In the genomic region with DNA sequence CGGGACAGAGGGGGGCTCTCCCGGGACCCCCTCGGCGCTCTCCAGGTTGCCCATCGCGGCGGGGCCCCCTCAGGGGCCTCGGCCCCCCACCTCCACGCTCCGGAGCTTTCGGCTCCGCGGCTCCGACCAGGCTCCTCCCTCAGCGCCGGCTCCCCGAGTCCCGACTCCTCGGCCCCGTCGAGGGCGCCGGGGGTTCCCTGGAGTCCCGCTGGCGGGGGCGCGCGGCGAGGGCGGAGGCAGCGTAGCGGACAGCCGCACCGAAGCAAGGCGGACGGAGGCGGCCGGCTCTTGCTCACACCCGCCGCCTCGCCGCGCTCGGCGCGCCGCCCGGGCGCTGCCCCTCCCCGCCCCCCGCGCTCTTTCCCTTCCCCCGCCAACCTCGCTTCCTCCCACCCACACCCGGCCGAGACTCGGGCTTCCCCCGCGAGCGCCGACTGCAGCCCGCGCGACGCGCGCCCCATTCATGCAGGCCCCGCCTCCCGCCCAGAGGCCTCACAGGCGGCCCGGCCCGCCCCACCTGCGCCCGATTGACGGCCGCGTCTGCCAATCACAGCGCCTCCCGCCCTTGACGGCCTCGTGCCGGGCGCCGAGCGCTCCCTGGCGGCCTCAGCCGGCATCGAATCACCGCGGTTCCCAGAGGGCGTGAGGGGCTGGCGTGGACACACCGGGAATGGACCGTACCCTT, we compare ENCODE assay signal across 8 cellular contexts. TPM values are rescaled to one million over a fixed set of nuclear protein-coding genes. Genes with fewer than 3 reads are reported as not detected.
A peak's percentile ranks its signal among the peaks of the same experiment; 100 is the strongest.
DNase-seq lines count a peak whose midpoint lies in the region; ATAC-seq and TF ChIP-seq lines count a peak whose summit lies in the region.

FMNL3 (minus strand) TSS at position 279 of the 685 bp plus-strand sequence; CDS start at position 54, 225 bp downstream.

- H3K9me3 ChIP-seq in PC-3 (ENCODE audit: low read length) = no peaks in the 10 kb centered on the region
- H3K9me3 ChIP-seq in esophagus (ENCODE audit: control insufficient read depth in 2 of 2, insufficient read depth in 1 of 2, low read depth in 1 of 2, low read length in 1 of 2) = no peaks in the 10 kb centered on the region
- no peaks in the 10 kb centered on the region for H3K9me3 ChIP-seq in muscle layer of duodenum (ENCODE audit: control insufficient read depth in 1 of 2, low read length in 2 of 2)

- no peaks in the 10 kb centered on the region for H3K9me2 ChIP-seq in PC-3 (replicated peaks; ENCODE audit: low read length)

- H3K4me2 ChIP-seq in PC-3 (ENCODE audit: low read length) = peak within 1 kb of the TSS; percentile 89

- H3K9ac ChIP-seq in PC-3 (ENCODE audit: low read length) = peak within 1 kb of the TSS; percentile 60; the same call in 1 of the 2 replicates

- peak within 1 kb of the TSS; percentile 89 for H3K4me3 Mint-ChIP-seq in activated T-cell treated with anti-CD3 and anti-CD28 coated beads, Interleukin-2, amount 50 U/mL, for 24 hours

- in situ Hi-C loops in KBM-7 (cut with MboI; ENCODE audit: low pct_unique_long_range_greater_than_20kb, low sequenced_read_pairs) = loop anchor here (10.0 kb wide), 1 partner anchor 52 kb away; no protein-coding TSS in a partner anchor

- peak; percentile 75 for DNase-seq in DMS53 treated with DMSO at 0.1 percent for 48 hours (lab: John Stamatoyannopoulos, UW; ENCODE audit: unreplicated experiment)
- DNase-seq in KBM-7 = peak; percentile 92
- DNase-seq in PC-3 = peak; percentile 95
- peak; percentile 100 for DNase-seq in activated T-cell treated with anti-CD3 and anti-CD28 coated beads, Interleukin-2, amount 50 U/mL, for 24 hours
- DNase-seq in stimulated activated CD8-positive, alpha-beta memory T cell treated with anti-CD3 and anti-CD28 coated beads, Interleukin-7, amount 100 ng/mL, for 4 hours (ENCODE audit: low read depth in 2 of 2) = peak; percentile 95 to 99

- peak within 1 kb of the TSS; percentile 74 for H3K4me3 ChIP-seq in PC-3 (ENCODE audit: low read length)
- peak within 1 kb of the TSS; percentile 57 to 62 for H3K4me3 ChIP-seq in esophagus (ENCODE audit: low read depth in 1 of 2, low read length in 2 of 2)
- H3K4me3 ChIP-seq in muscle layer of duodenum (ENCODE audit: low read depth in 1 of 2, low read length in 2 of 2) = peak within 1 kb of the TSS; percentile 64 to 73

- POLR2A ChIA-PET in PC-3 (lab: Charles Lee; ENCODE audit: unreplicated experiment) = interaction anchor here (0.6 kb wide), 1 partner anchor 315 kb away, joined by 4 read pairs; no protein-coding TSS in a partner anchor

- no peaks in the 10 kb centered on the region for H3K9me3 Mint-ChIP-seq in activated T-cell treated with anti-CD3 and anti-CD28 coated beads, Interleukin-2, amount 50 U/mL, for 24 hours

- peaks cover 3% of the 10 kb centered on the region for H3K27me3 Mint-ChIP-seq in activated T-cell treated with anti-CD3 and anti-CD28 coated beads, Interleukin-2, amount 50 U/mL, for 24 hours

- TF ChIP-seq CTCF in PC-3 (conservative IDR thresholded peaks at IDR 0.05; ENCODE audit: low read depth, low read length) = peak; percentile 91

- no peaks in the 10 kb centered on the region for H3F3A ChIP-seq in PC-3 (ENCODE audit: low read length, unreplicated experiment)

- H3K4me1 Mint-ChIP-seq in activated T-cell treated with anti-CD3 and anti-CD28 coated beads, Interleukin-2, amount 50 U/mL, for 24 hours (ENCODE audit: low read depth) = peaks cover 45% of the 10 kb centered on the region

- peaks cover 4% of the 10 kb centered on the region; the same call in 1 of the 2 replicates for H3K79me2 ChIP-seq in PC-3 (ENCODE audit: low read length)

- no peak within 1 kb of the TSS for H3K27ac ChIP-seq in PC-3 (ENCODE audit: low read length)
- H3K27ac ChIP-seq in esophagus (ENCODE audit: low read depth in 2 of 2, low read length in 1 of 2) = peak within 1 kb of the TSS; percentile 66 to 73
- peak within 1 kb of the TSS; percentile 77 for H3K27ac ChIP-seq in muscle layer of duodenum (ENCODE audit: low read length)

- peaks cover 22% of the 10 kb centered on the region for H3K27me3 ChIP-seq in PC-3 (ENCODE audit: low read length)
- no peaks in the 10 kb centered on the region for H3K27me3 ChIP-seq in esophagus (ENCODE audit: control insufficient read depth in 1 of 2, insufficient read depth in 2 of 2, low read length in 2 of 2)
- no peaks in the 10 kb centered on the region for H3K27me3 ChIP-seq in muscle layer of duodenum (ENCODE audit: low read depth, low read length)

- H3K36me3 Mint-ChIP-seq in activated T-cell treated with anti-CD3 and anti-CD28 coated beads, Interleukin-2, amount 50 U/mL, for 24 hours (ENCODE audit: low read depth) = peaks cover 6% of the 10 kb centered on the region

- H3K27ac Mint-ChIP-seq in activated T-cell treated with anti-CD3 and anti-CD28 coated beads, Interleukin-2, amount 50 U/mL, for 24 hours = peak within 1 kb of the TSS; percentile 89

- CTCF ChIA-PET in PC-3 (lab: Charles Lee) = interaction anchor here (0.7 kb wide), 1 partner anchor 36 kb away, joined by 3 read pairs; no protein-coding TSS in a partner anchor

- 0 to 1% methylated on average over 65 to 94 of the region's 94 CpGs for WGBS in esophagus, 2 donors

- H3K4me1 ChIP-seq in PC-3 (ENCODE audit: insufficient read depth, low read length) (peaks cover 9% of the 10 kb centered on the region; the same call in 1 of the 2 replicates), esophagus (ENCODE audit: control insufficient read depth in 2 of 2, insufficient read depth in 2 of 2, low read length in 1 of 2) (peaks cover 2 to 3% of the 10 kb centered on the region in 2 donors), muscle layer of duodenum (ENCODE audit: control insufficient read depth in 1 of 2, insufficient read depth in 2 of 2, low read length in 2 of 2) (peaks cover 19% of the 10 kb centered on the region in 2 donors)

- ATAC-seq in GM21717 (IDR thresholded peaks at IDR 0.05; ENCODE audit: unreplicated experiment) (peak; percentile 59), PC-3 (peak; percentile 95)

- no TSS peak for BruUV-seq in PC-3 (replicated peaks; lab: Mats Ljungman, UMichigan)

- intact Hi-C loops in PC-3 (cut with micrococcal nuclease) = loop anchor here (1.0 kb wide), 1 partner anchor 63 kb away; no protein-coding TSS in a partner anchor

- H3K36me3 ChIP-seq in PC-3 (ENCODE audit: low read depth, low read length) = no peaks in the 10 kb centered on the region
- no peaks in the 10 kb centered on the region for H3K36me3 ChIP-seq in esophagus (ENCODE audit: control insufficient read depth in 2 of 2, insufficient read depth in 2 of 2, low read length in 1 of 2)
- H3K36me3 ChIP-seq in muscle layer of duodenum (ENCODE audit: control insufficient read depth in 1 of 2, insufficient read depth in 2 of 2, low read length in 2 of 2) = no peaks in the 10 kb centered on the region

- H2AFZ ChIP-seq in PC-3 (ENCODE audit: low read length) = peak within 1 kb of the TSS; percentile 90

- H4K20me1 ChIP-seq in PC-3 (ENCODE audit: low read length) = no peaks in the 10 kb centered on the region

RNA-seq across cellular contexts. Expression of gene FMNL3, which starts in this region (rescaled TPM):
- 5.2 and 6.2 TPM in 2 replicates for total RNA-seq in PC-3 (2014; rRNA removed)
- 1 to 10 TPM; 1.4 to 1.7 TPM for polyA plus RNA-seq in esophagus
